Comparison of ENCODE assay signal across 6 cellular contexts in genomic region chr20:61877776-61878477, GRCh38.
"Had no signal": no experiment of that assay in that cellular context is flagged by ENCODE, and none has a peak within 500 bp of the region (broad histone marks: within the 10 kb centered on the region; RNA-seq: fewer than 3 reads in every experiment).

No MANE protein-coding gene starts in this region.

- H3K4me3 Mint-ChIP-seq: GM23338, H9, IgD-negative memory B cell had no signal

- DNase-seq: H9, HCEC 1CT, KBM-7 had no signal

- H2AFZ ChIP-seq: GM23338 had no signal

- H3K36me3 Mint-ChIP-seq: IgD-negative memory B cell had no signal

- H3K4me1 Mint-ChIP-seq: GM23338, IgD-negative memory B cell had no signal

- H3K9me3 Mint-ChIP-seq: GM23338, H9 had no signal

- ATAC-seq: GM23338, HepG2 had no signal

- H3K27ac Mint-ChIP-seq: GM23338, IgD-negative memory B cell had no signal

- H3K4me2 ChIP-seq: GM23338 had no signal

- H3K4me3 ChIP-seq: GM23338 had no signal
